9 cellular contexts compared by ENCODE assay signal in genomic region chr12:64618953-64619590, GRCh38. TPM values are rescaled to one million over a fixed set of nuclear protein-coding genes. Genes with fewer than 3 reads are reported as not detected.
DNase-seq lines count a peak whose midpoint lies in the region; ATAC-seq and TF ChIP-seq lines count a peak whose summit lies in the region.
"Had no signal": no experiment of that assay in that cellular context is flagged by ENCODE, and none has a peak within 500 bp of the region (broad histone marks: within the 10 kb centered on the region; RNA-seq: fewer than 3 reads in every experiment).

No MANE protein-coding gene starts in this region.

- TF ChIP-seq CTCF in OCI-LY3 (IDR thresholded peaks at IDR 0.05; ENCODE audit: low read depth, low read length), result no peak; the same call in 1 of the 2 replicates
- TF ChIP-seq CTCF in esophagus muscularis mucosa (IDR thresholded peaks at IDR 0.05), result no peak

- H3K4me3 Mint-ChIP-seq in stimulated activated naive CD8-positive, alpha-beta T cell treated with anti-CD3 and anti-CD28 coated beads, Interleukin-15, Interleukin-2, amounts not matched to agents 100 ng/mL and 50 ng/mL, for 24 hours, result peak overlapping the region; percentile 14

- no peaks in the 10 kb centered on the region for H3K27me3 Mint-ChIP-seq in stimulated activated naive CD8-positive, alpha-beta T cell treated with anti-CD3 and anti-CD28 coated beads, Interleukin-15, Interleukin-2, amounts not matched to agents 100 ng/mL and 50 ng/mL, for 24 hours

- H3K4me3 ChIP-seq in OCI-LY3 (ENCODE audit: low read length) (peak overlapping the region; percentile 58), esophagus muscularis mucosa (no peak overlapping the region)

- no peaks in the 10 kb centered on the region for H3K9me3 ChIP-seq in OCI-LY3 (ENCODE audit: insufficient read depth, low read length)
- no peaks in the 10 kb centered on the region for H3K9me3 ChIP-seq in esophagus muscularis mucosa

- 59% methylated on average over 3 of the region's 3 CpGs for WGBS in esophagus muscularis mucosa

- H2AFZ ChIP-seq in OCI-LY3 (ENCODE audit: low read depth, low read length), result no peak overlapping the region

- H3K36me3 ChIP-seq in OCI-LY3 (replicated peaks; ENCODE audit: low read depth, low read length) (peaks cover 32% of the 10 kb centered on the region), esophagus muscularis mucosa (peaks cover 0 to 9% (median 0%) of the 10 kb centered on the region in 4 donors)

- H3K4me1 ChIP-seq in OCI-LY3 (ENCODE audit: low read length) (peaks cover 74% of the 10 kb centered on the region), esophagus muscularis mucosa (peaks cover 40 to 82% (median 81%) of the 10 kb centered on the region in 4 donors)

- H3K27ac ChIP-seq in OCI-LY3 (ENCODE audit: low read length) (peak overlapping the region; percentile 94), esophagus muscularis mucosa (replicated peaks in 1 of 4) (peak overlapping the region; percentile 3 to 53 (median 40))

- H3K4me2 ChIP-seq in OCI-LY3 (ENCODE audit: low read length), result peak overlapping the region; percentile 78

- no peaks in the 10 kb centered on the region for H3K27me3 ChIP-seq in OCI-LY3 (ENCODE audit: low read depth, low read length)
- no peaks in the 10 kb centered on the region for H3K27me3 ChIP-seq in esophagus muscularis mucosa

- peak; percentile 18 for DNase-seq in activated CD8-positive, alpha-beta memory T cell treated with anti-CD3 and anti-CD28 coated beads, Interleukin-2, amount 50 U/mL, for 48 hours
- no peak for DNase-seq in activated CD8-positive, alpha-beta memory T cell treated with anti-CD3 and anti-CD28 coated beads, Interleukin-2, amount 50 U/mL, for 4 hours
- DNase-seq in esophagus muscularis mucosa (ENCODE audit: extremely low spot score) (no peak), NCI-H1694 (lab: John Stamatoyannopoulos, UW) (no peak), NCI-H1436 (lab: John Stamatoyannopoulos, UW) (no peak)

- intact Hi-C loops in esophagus muscularis mucosa (cut with DNase I), result no loop called here

- peaks cover 26% of the 10 kb centered on the region for H3K36me3 Mint-ChIP-seq in stimulated activated naive CD8-positive, alpha-beta T cell treated with anti-CD3 and anti-CD28 coated beads, Interleukin-15, Interleukin-2, amounts not matched to agents 100 ng/mL and 50 ng/mL, for 24 hours (ENCODE audit: low read depth)

- H3K9me3 Mint-ChIP-seq in stimulated activated naive CD8-positive, alpha-beta T cell treated with anti-CD3 and anti-CD28 coated beads, Interleukin-15, Interleukin-2, amounts not matched to agents 100 ng/mL and 50 ng/mL, for 24 hours, result no peaks in the 10 kb centered on the region
- H3K9me3 Mint-ChIP-seq: activated naive CD4-positive, alpha-beta T cell treated with anti-CD3 and anti-CD28 coated beads, Interleukin-2, amount 50 U/mL, for 72 hours had no signal

- TF ChIP-seq EP300 in esophagus muscularis mucosa (IDR thresholded peaks at IDR 0.05), result no peak

- ATAC-seq in HG02763 (IDR thresholded peaks at IDR 0.05; ENCODE audit: unreplicated experiment), result peak; percentile 42

- no peak for TF ChIP-seq POLR2A in esophagus muscularis mucosa (IDR thresholded peaks at IDR 0.05; ENCODE audit: low read depth)

- peaks cover 71% of the 10 kb centered on the region for H3K4me1 Mint-ChIP-seq in stimulated activated naive CD8-positive, alpha-beta T cell treated with anti-CD3 and anti-CD28 coated beads, Interleukin-15, Interleukin-2, amounts not matched to agents 100 ng/mL and 50 ng/mL, for 24 hours (ENCODE audit: low read depth)

- H4K20me1 ChIP-seq in OCI-LY3 (ENCODE audit: insufficient read depth, low read length), result peaks cover 35% of the 10 kb centered on the region

- peak overlapping the region; percentile 46; the same call in 1 of the 2 replicates for H3K9ac ChIP-seq in OCI-LY3 (ENCODE audit: low read length)

- H3K27ac Mint-ChIP-seq in stimulated activated naive CD8-positive, alpha-beta T cell treated with anti-CD3 and anti-CD28 coated beads, Interleukin-15, Interleukin-2, amounts not matched to agents 100 ng/mL and 50 ng/mL, for 24 hours, result peak overlapping the region; percentile 88

- H3K79me2 ChIP-seq in OCI-LY3 (ENCODE audit: low read length), result peaks cover 97% of the 10 kb centered on the region

RNA-seq across cellular contexts. Expression of gene RASSF3, which starts 8.8 kb away (rescaled TPM):
- 100 to 1,000 TPM; 124 to 299 (median 229) TPM for total RNA-seq in esophagus muscularis mucosa
